ENCODE assay signal across 1 cellular context in the genomic region with DNA sequence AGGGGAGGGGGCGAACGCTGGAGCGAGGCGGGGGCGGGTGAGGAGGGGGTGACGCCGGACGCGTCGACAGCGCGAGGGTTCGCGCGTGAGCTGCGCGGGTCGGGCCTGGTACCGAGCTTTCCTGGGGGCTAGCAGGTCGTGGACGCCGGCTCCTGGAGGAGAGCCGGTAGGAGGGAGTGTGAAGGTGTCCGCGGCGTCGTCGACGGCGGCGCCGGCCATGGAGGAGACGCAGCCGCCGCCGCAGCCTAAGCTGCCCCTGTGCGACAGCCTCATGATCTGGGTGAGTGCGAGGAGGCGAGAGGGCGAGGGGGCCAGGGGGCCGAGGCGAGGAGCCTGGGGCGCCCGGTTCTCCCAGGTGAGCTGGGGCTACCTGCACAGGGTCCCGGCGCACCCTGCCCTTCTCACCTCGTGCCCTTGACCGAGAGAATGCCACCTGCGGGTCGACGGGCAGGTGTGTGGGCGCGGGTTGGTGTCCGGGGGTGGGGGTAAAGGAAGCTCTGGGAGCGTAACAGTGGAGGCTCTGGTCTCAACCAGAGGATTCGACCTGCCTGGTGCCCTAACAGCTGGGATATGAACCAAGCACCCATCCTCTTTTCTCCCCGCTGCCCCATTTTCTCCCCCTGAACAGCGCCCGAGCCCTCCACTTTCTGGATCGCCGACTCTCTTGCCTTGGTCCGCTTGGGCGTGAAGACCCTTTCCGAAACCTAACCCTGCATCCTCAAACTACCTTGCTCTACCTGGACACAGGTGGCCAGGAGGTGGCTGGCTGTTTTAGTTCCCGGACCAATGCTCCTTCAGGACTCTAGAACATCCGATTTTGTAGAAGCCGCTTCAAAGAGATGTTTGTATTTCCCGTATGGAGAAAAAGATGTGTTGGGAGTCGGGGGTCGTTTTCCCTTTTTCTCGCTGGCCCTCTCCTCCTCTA.
TF ChIP-seq lines count a peak whose summit lies in the region.

HOOK1 (plus strand) TSS at position 49 of the 925 bp plus-strand sequence; CDS start at position 218, 169 bp downstream.

TF ChIP-seq in HepG2, 621 proteins besides CTCF, POLR2A, EP300 and RAD21 (continued from another document and continues in another):
- TF ChIP-seq, protein P1, sequence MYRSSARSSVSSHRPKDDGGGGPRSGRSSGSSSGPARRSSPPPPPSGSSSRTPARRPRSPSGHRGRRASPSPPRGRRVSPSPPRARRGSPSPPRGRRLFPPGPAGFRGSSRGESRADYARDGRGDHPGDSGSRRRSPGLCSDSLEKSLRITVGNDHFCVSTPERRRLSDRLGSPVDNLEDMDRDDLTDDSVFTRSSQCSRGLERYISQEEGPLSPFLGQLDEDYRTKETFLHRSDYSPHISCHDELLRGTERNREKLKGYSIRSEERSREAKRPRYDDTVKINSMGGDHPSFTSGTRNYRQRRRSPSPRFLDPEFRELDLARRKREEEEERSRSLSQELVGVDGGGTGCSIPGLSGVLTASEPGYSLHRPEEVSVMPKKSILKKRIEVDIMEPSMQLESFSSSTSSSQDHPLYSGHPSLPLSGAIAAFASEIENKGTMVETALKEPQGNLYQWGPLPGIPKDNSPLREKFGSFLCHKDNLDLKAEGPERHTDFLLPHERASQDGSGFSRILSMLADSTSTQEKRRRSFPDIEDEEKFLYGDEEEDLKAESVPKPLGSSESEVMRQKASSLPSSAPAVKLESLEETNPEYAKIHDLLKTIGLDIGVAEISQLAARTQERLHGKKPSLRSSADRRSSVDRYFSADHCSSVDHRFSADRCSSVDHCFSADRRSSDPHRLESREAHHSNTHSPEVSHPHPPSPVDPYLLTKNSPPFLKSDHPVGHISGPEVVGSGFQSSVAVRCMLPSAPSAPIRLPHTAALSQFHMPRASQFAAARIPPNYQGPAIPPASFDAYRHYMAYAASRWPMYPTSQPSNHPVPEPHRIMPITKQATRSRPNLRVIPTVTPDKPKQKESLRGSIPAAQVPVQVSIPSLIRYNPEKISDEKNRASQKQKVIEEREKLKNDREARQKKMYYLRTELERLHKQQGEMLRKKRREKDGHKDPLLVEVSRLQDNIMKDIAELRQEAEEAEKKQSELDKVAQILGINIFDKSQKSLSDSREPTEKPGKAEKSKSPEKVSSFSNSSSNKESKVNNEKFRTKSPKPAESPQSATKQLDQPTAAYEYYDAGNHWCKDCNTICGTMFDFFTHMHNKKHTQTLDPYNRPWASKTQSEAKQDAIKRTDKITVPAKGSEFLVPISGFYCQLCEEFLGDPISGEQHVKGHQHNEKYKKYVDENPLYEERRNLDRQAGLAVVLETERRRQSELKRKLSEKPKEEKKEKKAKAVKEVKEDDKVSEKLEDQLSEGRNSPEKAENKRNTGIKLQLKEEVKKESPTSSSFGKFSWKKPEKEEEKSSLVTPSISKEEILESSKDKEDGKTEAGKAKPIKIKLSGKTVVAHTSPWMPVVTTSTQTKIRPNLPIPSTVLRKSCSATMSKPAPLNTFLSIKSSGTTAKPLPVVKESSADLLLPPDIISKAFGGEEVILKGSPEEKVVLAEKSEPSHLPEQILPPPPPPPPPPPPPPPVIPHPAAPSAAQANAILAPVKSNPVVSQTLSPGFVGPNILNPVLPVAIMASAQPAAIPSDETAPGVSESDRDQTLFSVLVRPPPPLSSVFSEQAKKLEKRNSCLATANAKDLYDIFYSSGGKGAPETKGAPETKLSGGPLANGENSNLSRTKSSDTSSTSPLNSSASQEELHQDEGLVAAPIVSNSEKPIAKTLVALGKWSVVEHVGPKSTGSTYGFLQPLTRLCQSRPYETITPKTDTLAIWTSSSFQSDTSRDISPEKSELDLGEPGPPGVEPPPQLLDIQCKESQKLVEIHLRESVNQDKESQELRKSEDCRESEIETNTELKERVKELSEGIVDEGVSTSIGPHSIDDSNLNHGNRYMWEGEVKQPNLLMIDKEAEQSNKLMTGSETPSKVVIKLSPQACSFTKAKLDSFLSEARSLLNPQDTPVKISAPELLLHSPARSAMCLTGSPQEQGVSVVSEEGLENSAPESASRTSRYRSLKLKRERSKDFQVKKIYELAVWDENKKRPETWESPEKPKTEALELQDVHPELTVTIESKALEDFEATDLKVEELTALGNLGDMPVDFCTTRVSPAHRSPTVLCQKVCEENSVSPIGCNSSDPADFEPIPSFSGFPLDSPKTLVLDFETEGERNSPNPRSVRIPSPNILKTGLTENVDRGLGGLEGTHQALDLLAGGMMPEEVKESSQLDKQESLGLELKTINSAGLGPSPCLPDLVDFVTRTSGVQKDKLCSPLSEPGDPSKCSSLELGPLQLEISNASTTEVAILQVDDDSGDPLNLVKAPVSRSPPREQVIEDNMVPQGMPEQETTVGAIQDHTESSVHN (CRISPR knock-in tag; IDR thresholded peaks at IDR 0.05) = no peak
- TF ChIP-seq ZNF280B (CRISPR knock-in tag; IDR thresholded peaks at IDR 0.05; ENCODE audit: borderline replicate concordance) = peak; percentile 74
- TF ChIP-seq ZNF724P (CRISPR knock-in tag; IDR thresholded peaks at IDR 0.05; ENCODE audit: borderline replicate concordance) = peak; percentile 75
- TF ChIP-seq CBX1 (IDR thresholded peaks at IDR 0.05; ENCODE audit: low read depth) = no peak
- TF ChIP-seq, protein P2, sequence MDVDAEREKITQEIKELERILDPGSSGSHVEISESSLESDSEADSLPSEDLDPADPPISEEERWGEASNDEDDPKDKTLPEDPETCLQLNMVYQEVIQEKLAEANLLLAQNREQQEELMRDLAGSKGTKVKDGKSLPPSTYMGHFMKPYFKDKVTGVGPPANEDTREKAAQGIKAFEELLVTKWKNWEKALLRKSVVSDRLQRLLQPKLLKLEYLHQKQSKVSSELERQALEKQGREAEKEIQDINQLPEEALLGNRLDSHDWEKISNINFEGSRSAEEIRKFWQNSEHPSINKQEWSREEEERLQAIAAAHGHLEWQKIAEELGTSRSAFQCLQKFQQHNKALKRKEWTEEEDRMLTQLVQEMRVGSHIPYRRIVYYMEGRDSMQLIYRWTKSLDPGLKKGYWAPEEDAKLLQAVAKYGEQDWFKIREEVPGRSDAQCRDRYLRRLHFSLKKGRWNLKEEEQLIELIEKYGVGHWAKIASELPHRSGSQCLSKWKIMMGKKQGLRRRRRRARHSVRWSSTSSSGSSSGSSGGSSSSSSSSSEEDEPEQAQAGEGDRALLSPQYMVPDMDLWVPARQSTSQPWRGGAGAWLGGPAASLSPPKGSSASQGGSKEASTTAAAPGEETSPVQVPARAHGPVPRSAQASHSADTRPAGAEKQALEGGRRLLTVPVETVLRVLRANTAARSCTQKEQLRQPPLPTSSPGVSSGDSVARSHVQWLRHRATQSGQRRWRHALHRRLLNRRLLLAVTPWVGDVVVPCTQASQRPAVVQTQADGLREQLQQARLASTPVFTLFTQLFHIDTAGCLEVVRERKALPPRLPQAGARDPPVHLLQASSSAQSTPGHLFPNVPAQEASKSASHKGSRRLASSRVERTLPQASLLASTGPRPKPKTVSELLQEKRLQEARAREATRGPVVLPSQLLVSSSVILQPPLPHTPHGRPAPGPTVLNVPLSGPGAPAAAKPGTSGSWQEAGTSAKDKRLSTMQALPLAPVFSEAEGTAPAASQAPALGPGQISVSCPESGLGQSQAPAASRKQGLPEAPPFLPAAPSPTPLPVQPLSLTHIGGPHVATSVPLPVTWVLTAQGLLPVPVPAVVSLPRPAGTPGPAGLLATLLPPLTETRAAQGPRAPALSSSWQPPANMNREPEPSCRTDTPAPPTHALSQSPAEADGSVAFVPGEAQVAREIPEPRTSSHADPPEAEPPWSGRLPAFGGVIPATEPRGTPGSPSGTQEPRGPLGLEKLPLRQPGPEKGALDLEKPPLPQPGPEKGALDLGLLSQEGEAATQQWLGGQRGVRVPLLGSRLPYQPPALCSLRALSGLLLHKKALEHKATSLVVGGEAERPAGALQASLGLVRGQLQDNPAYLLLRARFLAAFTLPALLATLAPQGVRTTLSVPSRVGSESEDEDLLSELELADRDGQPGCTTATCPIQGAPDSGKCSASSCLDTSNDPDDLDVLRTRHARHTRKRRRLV (CRISPR knock-in tag; IDR thresholded peaks at IDR 0.05) = 0 out of 2 replicates have a peak, but pooled peaks have one; percentile 53
- TF ChIP-seq ZNF790 (CRISPR knock-in tag; IDR thresholded peaks at IDR 0.05; ENCODE audit: borderline replicate concordance) = no peak
- TF ChIP-seq ZNF282 (IDR thresholded peaks at IDR 0.05; ENCODE audit: partially characterized antibody) = no peak
- TF ChIP-seq KLF15 (CRISPR knock-in tag; IDR thresholded peaks at IDR 0.05; ENCODE audit: borderline replicate concordance) = no peak
- TF ChIP-seq AHR (CRISPR knock-in tag; IDR thresholded peaks at IDR 0.05) = peak; percentile 45; the same call in 1 of the 2 replicates
- TF ChIP-seq BCLAF1 (IDR thresholded peaks at IDR 0.05) = no peak
- TF ChIP-seq FOXK2 (IDR thresholded peaks at IDR 0.05) = no peak
- TF ChIP-seq RARG (CRISPR knock-in tag; IDR thresholded peaks at IDR 0.05; ENCODE audit: low read depth) = no peak
- TF ChIP-seq SOX6 (IDR thresholded peaks at IDR 0.05) = no peak
- no peak for TF ChIP-seq SOX6 (CRISPR knock-in tag; IDR thresholded peaks at IDR 0.05)
- TF ChIP-seq MED13 (CRISPR knock-in tag; IDR thresholded peaks at IDR 0.05) = no peak
- peak; percentile 53 for TF ChIP-seq HNRNPK (IDR thresholded peaks at IDR 0.05; ENCODE audit: low read depth, low read length, poor library complexity, severe bottlenecking)
- TF ChIP-seq ZNF761 (CRISPR knock-in tag; conservative IDR thresholded peaks at IDR 0.05) = no peak
- no peak for TF ChIP-seq ZNF597 (CRISPR knock-in tag; IDR thresholded peaks at IDR 0.05)
- TF ChIP-seq ZNF326 (CRISPR knock-in tag; IDR thresholded peaks at IDR 0.05; ENCODE audit: borderline replicate concordance) = no peak
- TF ChIP-seq TOE1 (CRISPR knock-in tag; IDR thresholded peaks at IDR 0.05) = no peak
- TF ChIP-seq, protein P3, sequence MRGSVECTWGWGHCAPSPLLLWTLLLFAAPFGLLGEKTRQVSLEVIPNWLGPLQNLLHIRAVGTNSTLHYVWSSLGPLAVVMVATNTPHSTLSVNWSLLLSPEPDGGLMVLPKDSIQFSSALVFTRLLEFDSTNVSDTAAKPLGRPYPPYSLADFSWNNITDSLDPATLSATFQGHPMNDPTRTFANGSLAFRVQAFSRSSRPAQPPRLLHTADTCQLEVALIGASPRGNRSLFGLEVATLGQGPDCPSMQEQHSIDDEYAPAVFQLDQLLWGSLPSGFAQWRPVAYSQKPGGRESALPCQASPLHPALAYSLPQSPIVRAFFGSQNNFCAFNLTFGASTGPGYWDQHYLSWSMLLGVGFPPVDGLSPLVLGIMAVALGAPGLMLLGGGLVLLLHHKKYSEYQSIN (CRISPR knock-in tag; IDR thresholded peaks at IDR 0.05; ENCODE audit: borderline replicate concordance) = no peak
- peak; percentile 43 for TF ChIP-seq POGZ (CRISPR knock-in tag; IDR thresholded peaks at IDR 0.05)
- TF ChIP-seq IKZF1 (IDR thresholded peaks at IDR 0.05) = no peak
- TF ChIP-seq RBM22 (optimal IDR thresholded peaks at IDR 0.05; ENCODE audit: low read length) = no peak
- 0 out of 2 replicates have a peak, but pooled peaks have one; percentile 55 for TF ChIP-seq ZNF343 (CRISPR knock-in tag; IDR thresholded peaks at IDR 0.05)
